Comparison of ENCODE assay signal across 12 cellular contexts in genomic region chr7:105788356-105788755, GRCh38.
A peak's percentile ranks its signal among the peaks of the same experiment; 100 is the strongest.
DNase-seq lines count a peak whose midpoint lies in the region; ATAC-seq and TF ChIP-seq lines count a peak whose summit lies in the region.
"Had no signal": no experiment of that assay in that cellular context is flagged by ENCODE, and none has a peak within 500 bp of the region (broad histone marks: within the 10 kb centered on the region; RNA-seq: fewer than 3 reads in every experiment).

No MANE protein-coding gene starts in this region.

- H3K4me1 Mint-ChIP-seq in GM23338, result peaks cover 38% of the 10 kb centered on the region
- H3K4me1 Mint-ChIP-seq in endodermal cell, result peaks cover 9% of the 10 kb centered on the region
- H3K4me1 Mint-ChIP-seq: CD14-positive monocyte had no signal

- H3K9me3 Mint-ChIP-seq in GM23338 (no peaks in the 10 kb centered on the region), endodermal cell (no peaks in the 10 kb centered on the region)
- H3K9me3 Mint-ChIP-seq: CD14-positive monocyte; CD8-positive, alpha-beta memory T cell had no signal

- H3K9me3 ChIP-seq in PC-3 (ENCODE audit: low read length) (no peaks in the 10 kb centered on the region), endodermal cell (ENCODE audit: control insufficient read depth, low read length) (no peaks in the 10 kb centered on the region), spleen (no peaks in the 10 kb centered on the region), aorta (ENCODE audit: control insufficient read depth, low read length) (no peaks in the 10 kb centered on the region), transverse colon (no peaks in the 10 kb centered on the region)
- H3K9me3 ChIP-seq: A549, Caco-2 had no signal

- H3K36me3 Mint-ChIP-seq in GM23338 (ENCODE audit: low read depth), result peaks cover 21% of the 10 kb centered on the region
- H3K36me3 Mint-ChIP-seq in endodermal cell (ENCODE audit: low read depth), result peaks cover 22% of the 10 kb centered on the region

- H3K27ac ChIP-seq in GM23338 (ENCODE audit: low read depth) (peak overlapping the region; percentile 74), PC-3 (ENCODE audit: low read length) (peak overlapping the region; percentile 61), endodermal cell (ENCODE audit: low read depth, low read length) (no peak overlapping the region), spleen (no peak overlapping the region), aorta (ENCODE audit: low read depth in 1 of 2, low read length in 2 of 2) (no peak overlapping the region), transverse colon (no peak overlapping the region)
- H3K27ac ChIP-seq: A549 had no signal

- CTCF ChIA-PET in PC-3 (lab: Charles Lee), result interaction anchor here (0.6 kb wide), 1 partner anchor 23 kb away, joined by 3 read pairs; no protein-coding TSS in a partner anchor

- 0 out of 2 replicates have a peak overlapping the region, but pooled peaks have one; percentile 14 for H3K4me2 ChIP-seq in GM23338
- 0 out of 2 replicates have a peak overlapping the region, but pooled peaks have one; percentile 26 for H3K4me2 ChIP-seq in PC-3 (ENCODE audit: low read length)

- H4K20me1 ChIP-seq in GM23338 (replicated peaks; ENCODE audit: insufficient read depth) (peaks cover 4% of the 10 kb centered on the region; the same call in 1 of the 2 replicates), PC-3 (ENCODE audit: low read length) (no peaks in the 10 kb centered on the region)

- H3F3A ChIP-seq in GM23338 (replicated peaks; ENCODE audit: low read depth) (no peaks in the 10 kb centered on the region), PC-3 (ENCODE audit: low read length, unreplicated experiment) (peaks cover under 1% of the 10 kb centered on the region)

- H3K27me3 ChIP-seq in GM23338 (ENCODE audit: insufficient read depth) (no peaks in the 10 kb centered on the region), PC-3 (ENCODE audit: low read length) (no peaks in the 10 kb centered on the region), endodermal cell (ENCODE audit: control insufficient read depth, insufficient read depth, low read length, poor library complexity, severe bottlenecking) (no peaks in the 10 kb centered on the region), spleen (replicated peaks in 1 of 7) (no peaks in the 10 kb centered on the region), aorta (ENCODE audit: control insufficient read depth in 1 of 2, insufficient read depth in 2 of 2, low read length in 1 of 2) (no peaks in the 10 kb centered on the region), transverse colon (no peaks in the 10 kb centered on the region)

- H3K4me3 Mint-ChIP-seq in GM23338, result no peak overlapping the region
- no peak overlapping the region for H3K4me3 Mint-ChIP-seq in endodermal cell
- H3K4me3 Mint-ChIP-seq: CD14-positive monocyte; CD8-positive, alpha-beta memory T cell had no signal

- in situ Hi-C loops in transverse colon (cut with MboI; ENCODE audit: low pct_ligation_motif_present in 1 of 4, low pct_unique_long_range_greater_than_20kb in 1 of 4, low sequenced_read_pairs in 3 of 4), result no loop called here

- WGBS in endodermal cell (ENCODE audit: insufficient coverage in 1 of 2, insufficient read length in 1 of 2), 2 experiments, result 90 to 93% methylated on average over 14 to 15 of the region's 15 CpGs
- 90 to 97% (median 93%) methylated on average over 15 of the region's 15 CpGs for WGBS in spleen, 5 donors
- WGBS in aorta, 2 donors, result 88 to 91% methylated on average over 15 of the region's 15 CpGs
- WGBS in transverse colon (ENCODE audit: low coverage in 1 of 2), 2 donors, result 86 to 92% methylated on average over 5 to 15 of the region's 15 CpGs

- TF ChIP-seq POLR2A in spleen (IDR thresholded peaks at IDR 0.05) (no peak), transverse colon (IDR thresholded peaks at IDR 0.05) (no peak)

- H3K36me3 ChIP-seq in GM23338 (ENCODE audit: insufficient read depth), result no peaks in the 10 kb centered on the region
- no peaks in the 10 kb centered on the region for H3K36me3 ChIP-seq in PC-3 (ENCODE audit: low read depth, low read length)
- no peaks in the 10 kb centered on the region for H3K36me3 ChIP-seq in endodermal cell (ENCODE audit: control insufficient read depth, insufficient read depth, low read length)
- peaks cover 0 to 26% (median 2%) of the 10 kb centered on the region in 6 donors for H3K36me3 ChIP-seq in spleen
- H3K36me3 ChIP-seq in aorta (ENCODE audit: control insufficient read depth in 1 of 2, insufficient read depth in 2 of 2, low read length in 1 of 2), result peaks cover 0 to 3% of the 10 kb centered on the region in 2 donors
- no peaks in the 10 kb centered on the region for H3K36me3 ChIP-seq in transverse colon

- H3K4me3 ChIP-seq in GM23338, result no peak overlapping the region
- H3K4me3 ChIP-seq in PC-3 (ENCODE audit: low read length), result no peak overlapping the region
- no peak overlapping the region for H3K4me3 ChIP-seq in endodermal cell (ENCODE audit: low read length)
- no peak overlapping the region for H3K4me3 ChIP-seq in spleen
- no peak overlapping the region for H3K4me3 ChIP-seq in aorta (ENCODE audit: low read length in 2 of 2)
- no peak overlapping the region for H3K4me3 ChIP-seq in transverse colon
- H3K4me3 ChIP-seq: A549 had no signal

- intact Hi-C loops in PC-3 (cut with micrococcal nuclease), result no loop called here
- intact Hi-C loops in spleen (cut with DNase I; ENCODE audit: low total_unique reads), result no loop called here
- intact Hi-C loops in aorta (cut with DNase I), result no loop called here
- intact Hi-C loops in transverse colon (cut with DNase I; ENCODE audit: low total_unique reads), result no loop called here

- H3K4me1 ChIP-seq in GM23338 (ENCODE audit: insufficient read depth) (peaks cover 28% of the 10 kb centered on the region), PC-3 (ENCODE audit: insufficient read depth, low read length) (peaks cover 56% of the 10 kb centered on the region), endodermal cell (ENCODE audit: control insufficient read depth, insufficient read depth, low read length) (no peaks in the 10 kb centered on the region), spleen (no peaks in the 10 kb centered on the region), aorta (ENCODE audit: control insufficient read depth in 1 of 2, insufficient read depth in 2 of 2, low read length in 2 of 2) (no peaks in the 10 kb centered on the region), transverse colon (peaks cover 0 to 10% (median 4%) of the 10 kb centered on the region in 4 donors)

- no peak overlapping the region for H2AFZ ChIP-seq in GM23338
- H2AFZ ChIP-seq in PC-3 (ENCODE audit: low read length), result no peak overlapping the region

- H3K27ac Mint-ChIP-seq in GM23338 (peak overlapping the region; percentile 50), endodermal cell (peak overlapping the region; percentile 55)

- no peaks in the 10 kb centered on the region; the same call in 1 of the 2 replicates for H3K79me2 ChIP-seq in GM23338 (replicated peaks; ENCODE audit: insufficient read depth)
- no peaks in the 10 kb centered on the region for H3K79me2 ChIP-seq in PC-3 (ENCODE audit: low read length)

- no TSS peak for BruUV-seq in PC-3 (replicated peaks; lab: Mats Ljungman, UMichigan)

- TF ChIP-seq CTCF in GM23338 (conservative IDR thresholded peaks at IDR 0.05; ENCODE audit: low read depth in 2 of 2) (no peak), PC-3 (conservative IDR thresholded peaks at IDR 0.05; ENCODE audit: low read depth, low read length) (no peak), endodermal cell (conservative IDR thresholded peaks at IDR 0.05) (no peak), spleen (IDR thresholded peaks at IDR 0.05 in 8 of 11, conservative IDR thresholded peaks at IDR 0.05 in 3 of 11) (no peak), transverse colon (IDR thresholded peaks at IDR 0.05) (no peak)

- no peak for TF ChIP-seq EP300 in transverse colon (IDR thresholded peaks at IDR 0.05; ENCODE audit: low read depth)

- H3K9me2 ChIP-seq in GM23338 (ENCODE audit: insufficient read depth) (no peaks in the 10 kb centered on the region), PC-3 (replicated peaks; ENCODE audit: low read length) (no peaks in the 10 kb centered on the region)

- peak; percentile 19 for ATAC-seq in GM23338
- ATAC-seq in PC-3, result no peak
- no peak for ATAC-seq in aorta (ENCODE audit: low FRiP score)
- ATAC-seq: A549 had no signal

- H3K9ac ChIP-seq in PC-3 (ENCODE audit: low read length), result peak overlapping the region; percentile 2; the same call in 1 of the 2 replicates
- H3K9ac ChIP-seq in endodermal cell (ENCODE audit: extremely low read depth, low read length, poor library complexity, severe bottlenecking), result no peak overlapping the region

- DNase-seq in GM23338 (ENCODE audit: low spot score), result peak; percentile 10
- no peak for DNase-seq in PC-3
- no peak for DNase-seq in endodermal cell
- DNase-seq in spleen, result peak; percentile 56
- no peak for DNase-seq in aorta
- DNase-seq in transverse colon, result no peak
- DNase-seq: CD8-positive, alpha-beta memory T cell; DMS53; GF-D8 had no signal

- POLR2A ChIA-PET in PC-3 (lab: Charles Lee; ENCODE audit: unreplicated experiment), result no interaction called here

- H3K27me3 Mint-ChIP-seq in GM23338 (ENCODE audit: insufficient read depth, low read depth, poor library complexity), result no peaks in the 10 kb centered on the region
- no peaks in the 10 kb centered on the region for H3K27me3 Mint-ChIP-seq in endodermal cell (ENCODE audit: insufficient read depth)
- H3K27me3 Mint-ChIP-seq: CD8-positive, alpha-beta memory T cell had no signal

TF ChIP-seq in GM23338, 12 proteins besides CTCF, POLR2A, EP300 and RAD21 (continues in another document):
- TF ChIP-seq EZH2 (IDR thresholded peaks at IDR 0.05; ENCODE audit: low read depth, unreplicated experiment), result no peak

Comparison
In these comparisons a context has a peak if more than half of its experiments do, and no peak if none do; other contexts are left out.
1. DNase-seq: peak in GM23338 (single experiment) and spleen (single experiment); none in PC-3 (single experiment), endodermal cell (single experiment), aorta (0 of 2) and transverse colon (single experiment).
2. H3K27ac ChIP-seq: peak in GM23338 (single experiment) and PC-3 (single experiment); none in endodermal cell (single experiment), spleen (0 of 8), aorta (0 of 2) and transverse colon (0 of 4).